Comparison of ENCODE assay signal across 12 cellular contexts in the genomic region with DNA sequence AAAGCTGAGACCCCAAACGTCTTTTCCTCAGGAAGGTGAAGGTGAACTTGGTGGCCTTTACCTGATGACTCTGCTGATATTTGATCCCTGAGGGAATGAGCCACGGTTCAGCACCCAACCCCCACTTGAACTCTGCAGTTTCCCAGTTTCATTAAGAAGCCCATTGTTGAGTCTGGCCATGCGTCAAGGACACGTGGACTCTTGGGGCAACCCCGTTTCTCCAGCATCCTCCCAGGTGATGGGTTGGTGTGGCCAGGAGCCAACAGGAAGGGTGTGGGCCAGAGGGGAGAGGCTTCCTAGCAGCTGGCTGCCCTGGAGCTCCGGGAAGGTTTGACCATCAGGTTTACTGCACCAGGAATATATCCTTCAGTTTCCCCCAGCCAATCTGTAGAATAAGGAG. TPM values are rescaled to one million over a fixed set of nuclear protein-coding genes. Genes with fewer than 3 reads are reported as not detected.
DNase-seq lines count a peak whose midpoint lies in the region; ATAC-seq and TF ChIP-seq lines count a peak whose summit lies in the region.
"Had no signal": no experiment of that assay in that cellular context is flagged by ENCODE, and none has a peak within 500 bp of the region (broad histone marks: within the 10 kb centered on the region; RNA-seq: fewer than 3 reads in every experiment).

No MANE protein-coding gene starts in this region.

- H3F3A ChIP-seq in PC-9 (ENCODE audit: insufficient read depth, low read depth) = peaks cover 51% of the 10 kb centered on the region

- POLR2A ChIA-PET in PC-9 (lab: Charles Lee; ENCODE audit: unreplicated experiment) = interaction anchor here (0.6 kb wide), 1 partner anchor 169 kb away, joined by 4 read pairs; no protein-coding TSS in a partner anchor

- no peaks in the 10 kb centered on the region for H3K9me3 ChIP-seq in PC-9 (ENCODE audit: insufficient read depth, low read depth)
- peaks cover 0 to 4% (median 0%) of the 10 kb centered on the region in 11 donors for H3K9me3 ChIP-seq in heart right ventricle
- H3K9me3 ChIP-seq in stomach = no peaks in the 10 kb centered on the region

- no peaks in the 10 kb centered on the region for H3K27me3 ChIP-seq in PC-9 (ENCODE audit: insufficient read depth, low read depth)
- peaks cover 0 to 8% (median 0%) of the 10 kb centered on the region in 7 donors for H3K27me3 ChIP-seq in heart right ventricle
- H3K27me3 ChIP-seq in stomach = peaks cover 0 to 8% (median 0%) of the 10 kb centered on the region in 3 donors

- H3K36me3 ChIP-seq in PC-9 (ENCODE audit: low read depth) = no peaks in the 10 kb centered on the region
- no peaks in the 10 kb centered on the region for H3K36me3 ChIP-seq in heart right ventricle
- no peaks in the 10 kb centered on the region for H3K36me3 ChIP-seq in stomach

- H2AFZ ChIP-seq in PC-9 = no peak overlapping the region

- CTCF ChIA-PET in PC-9 (lab: Charles Lee) = interaction anchor here (0.7 kb wide), 1 partner anchor 44 kb away, joined by 10 read pairs; no protein-coding TSS in a partner anchor

- ATAC-seq in heart right ventricle = peak in 6 of 8 donors; percentile 19 to 65 (median 34)
- ATAC-seq in HG03135 (IDR thresholded peaks at IDR 0.05; ENCODE audit: unreplicated experiment) = no peak
- no peak for ATAC-seq in HG03139 (IDR thresholded peaks at IDR 0.05; ENCODE audit: unreplicated experiment)

- WGBS in heart right ventricle, 2 donors = 31% methylated on average over 6 of the region's 6 CpGs
- WGBS in stomach, 5 donors = 10 to 33% (median 20%) methylated on average over 5 to 6 of the region's 6 CpGs

- no peaks in the 10 kb centered on the region for H4K20me1 ChIP-seq in PC-9 (ENCODE audit: insufficient read depth)

- no peaks in the 10 kb centered on the region for H3K79me2 ChIP-seq in PC-9 (ENCODE audit: low read depth)

- H3K4me2 ChIP-seq in PC-9 = peak overlapping the region; percentile 68

- TF ChIP-seq CTCF in PC-9 (conservative IDR thresholded peaks at IDR 0.05) (no peak), heart right ventricle (IDR thresholded peaks at IDR 0.05) (no peak), stomach (IDR thresholded peaks at IDR 0.05) (no peak)

- H3K4me3 ChIP-seq in PC-9 (no peak overlapping the region), heart right ventricle (no peak overlapping the region), stomach (no peak overlapping the region)

- H3K27ac ChIP-seq in PC-9 = peak overlapping the region; percentile 95
- H3K27ac ChIP-seq in heart right ventricle = no peak overlapping the region
- no peak overlapping the region for H3K27ac ChIP-seq in stomach

- TF ChIP-seq EP300 in stomach (IDR thresholded peaks at IDR 0.05) = no peak

- peaks cover 61% of the 10 kb centered on the region for H3K4me1 ChIP-seq in PC-9 (replicated peaks; ENCODE audit: insufficient read depth)
- peaks cover 0 to 5% (median 0%) of the 10 kb centered on the region in 9 donors for H3K4me1 ChIP-seq in heart right ventricle
- peaks cover 13 to 50% (median 38%) of the 10 kb centered on the region in 4 donors for H3K4me1 ChIP-seq in stomach

- DNase-seq in HK-2 (ENCODE audit: unreplicated experiment) = peak; percentile 68
- peak; percentile 89 to 96 for DNase-seq in PC-9
- no peak for DNase-seq in heart right ventricle
- DNase-seq in stomach = peak; percentile 69
- no peak for DNase-seq in SKM-1 treated with dmso at 0.1 percent for 144 hours (lab: John Stamatoyannopoulos, UW; ENCODE audit: unreplicated experiment)
- no peak for DNase-seq in dedifferentiated amniotic fluid mesenchymal stem cell (ENCODE audit: extremely low spot score)
- DNase-seq: activated B cell treated with CpG ODN at 0.5 μM for 24 hours; activated naive CD8-positive, alpha-beta T cell treated with anti-CD3 and anti-CD28 coated beads, Interleukin-2, amount 10 ng/mL, durations not matched to agents 7 days and 5 days; GF-D8; retina had no signal

- intact Hi-C loops in PC-9 (cut with micrococcal nuclease; ENCODE audit: unreplicated experiment) (loop anchor here (1.0 kb wide), 1 partner anchor 20 kb away; no protein-coding TSS in a partner anchor), heart right ventricle (cut with DNase I) (no loop called here), stomach (cut with DNase I; ENCODE audit: low total_unique reads) (no loop called here)

- no peaks in the 10 kb centered on the region for H3K9me2 ChIP-seq in PC-9 (ENCODE audit: insufficient read depth)

- TF ChIP-seq POLR2A in stomach (IDR thresholded peaks at IDR 0.05) = no peak

- BruUV-seq in PC-9 (replicated peaks; lab: Mats Ljungman, UMichigan) = no TSS peak

RNA-seq across cellular contexts. Expression of gene GNE, which starts 59.5 kb away (rescaled TPM):
- total RNA-seq in PC-9 (2021) (20.2 and 23.2 TPM in 2 replicates), heart right ventricle (10 to 100 TPM; 10.1 to 14.9 (median 12.5) TPM), stomach (10 to 100 TPM in 4 of 5 donors, 1 to 10 TPM in 1; 2.3 to 63.1 (median 21.7) TPM)
- polyA plus RNA-seq in heart right ventricle (1 to 10 TPM; 4.0 to 7.6 TPM), stomach (1 to 10 TPM; 2.6 to 5.3 (median 4.0) TPM)

Comparison
In these comparisons a context has a peak if more than half of its experiments do, and no peak if none do; other contexts are left out.
1. DNase-seq: peak in HK-2 (single experiment), PC-9 (2 of 2) and stomach (single experiment); none in heart right ventricle (0 of 2), SKM-1 treated with dmso at 0.1 percent for 144 hours (single experiment) and dedifferentiated amniotic fluid mesenchymal stem cell (single experiment).
2. ATAC-seq: peak in heart right ventricle (6 of 8); none in HG03135 (single experiment) and HG03139 (single experiment).